ENCODE assay signal across 8 cellular contexts in genomic region chr2:231666171-231667095, GRCh38. TPM values are rescaled to one million over a fixed set of nuclear protein-coding genes. Genes with fewer than 3 reads are reported as not detected.
DNase-seq lines count a peak whose midpoint lies in the region; ATAC-seq, FAIRE-seq and TF ChIP-seq lines count a peak whose summit lies in the region.

No MANE protein-coding gene starts in this region.

- H3K79me2 ChIP-seq in mammary epithelial cell (ENCODE audit: insufficient read depth, low read length) = no peaks in the 10 kb centered on the region

- no peaks in the 10 kb centered on the region for H4K20me1 ChIP-seq in mammary epithelial cell (ENCODE audit: insufficient read depth, low read length)

- DNase-seq in GM13977 (ENCODE audit: low spot score) (peak; percentile 75), NCI-H510A (lab: John Stamatoyannopoulos, UW) (peak; percentile 99), mammary epithelial cell (no peak), iris pigment epithelial cell (ENCODE audit: low read depth) (peak; percentile 86)
- no peak for DNase-seq in stimulated activated CD4-positive, alpha-beta T cell treated with anti-CD3 and anti-CD28 coated beads, Interleukin-4, amount 100 ng/mL, for 4 hours

- no peaks in the 10 kb centered on the region for H3K9me3 ChIP-seq in mammary epithelial cell (replicated peaks; ENCODE audit: insufficient read depth, low read length)
- no peaks in the 10 kb centered on the region for H3K9me3 ChIP-seq in skeletal muscle tissue (ENCODE audit: control insufficient read depth in 3 of 3, low read length in 3 of 3)

- peak; percentile 32 for FAIRE-seq in A204.1 (lab: Jason Lieb, UNC)

- intact Hi-C loops in mammary epithelial cell (cut with micrococcal nuclease) = no loop called here

- no TSS peak for BruUV-seq in mammary epithelial cell (replicated peaks; lab: Mats Ljungman, UMichigan)

- peak overlapping the region; percentile 81 for H2AFZ ChIP-seq in mammary epithelial cell (ENCODE audit: low read depth, low read length)

- H3K27ac ChIP-seq in mammary epithelial cell (ENCODE audit: insufficient read depth, low read depth, low read length) (no peak overlapping the region), skeletal muscle tissue (ENCODE audit: low read depth, low read length) (peak overlapping the region; percentile 100)

- H3K4me1 ChIP-seq in mammary epithelial cell (ENCODE audit: insufficient read depth, low read length) (peaks cover 21% of the 10 kb centered on the region), skeletal muscle tissue (ENCODE audit: control insufficient read depth in 3 of 3, insufficient read depth in 3 of 3, low read length in 3 of 3) (peaks cover 21 to 42% (median 37%) of the 10 kb centered on the region in 3 donors)

- TF ChIP-seq CTCF in GM13977 (IDR thresholded peaks at IDR 0.05; ENCODE audit: extremely low read depth, insufficient read depth, missing control alignments) (no peak), mammary epithelial cell (conservative IDR thresholded peaks at IDR 0.05 in 1 of 2, IDR thresholded peaks at IDR 0.05 in 1 of 2; ENCODE audit: extremely low read depth in 1 of 2, insufficient read depth in 1 of 2, low read depth in 1 of 2, low read length in 2 of 2) (no peak)

- no peak overlapping the region for H3K4me2 ChIP-seq in mammary epithelial cell (ENCODE audit: insufficient read depth, low read depth, low read length)

- ATAC-seq in HG02870 (IDR thresholded peaks at IDR 0.05; ENCODE audit: unreplicated experiment) = peak; percentile 44

- H3K27me3 ChIP-seq in mammary epithelial cell (ENCODE audit: insufficient read depth, low read length) (no peaks in the 10 kb centered on the region), skeletal muscle tissue (ENCODE audit: control insufficient read depth in 3 of 3, insufficient read depth in 3 of 3, low read length in 3 of 3) (no peaks in the 10 kb centered on the region)

- H3K4me3 ChIP-seq in mammary epithelial cell (replicated peaks in 1 of 3; ENCODE audit: insufficient read depth in 1 of 3, low read depth in 2 of 3, low read length in 3 of 3) = no peak overlapping the region
- H3K4me3 ChIP-seq in skeletal muscle tissue (ENCODE audit: low read length in 3 of 3) = peak overlapping the region; percentile 91 to 95 (median 93)

- in situ Hi-C loops in GM13977 (cut with MboI; ENCODE audit: low pct_unique_long_range_greater_than_20kb, low sequenced_read_pairs, unreplicated experiment) = no loop called here
- in situ Hi-C loops in mammary epithelial cell (cut with MboI; ENCODE audit: low sequenced_read_pairs in 2 of 2) = loop anchor here in 1 of 2 donors (5.0 kb wide), 1 partner anchor 54 kb away; no protein-coding TSS in a partner anchor

- H3K9ac ChIP-seq in mammary epithelial cell (ENCODE audit: insufficient read depth, low read length) (no peak overlapping the region), skeletal muscle tissue (ENCODE audit: low read depth in 1 of 3, low read length in 3 of 3) (peak overlapping the region; percentile 99 to 100 (median 100))

- no peaks in the 10 kb centered on the region for H3K36me3 ChIP-seq in mammary epithelial cell (ENCODE audit: insufficient read depth, low read length)
- no peaks in the 10 kb centered on the region for H3K36me3 ChIP-seq in skeletal muscle tissue (ENCODE audit: control insufficient read depth in 3 of 3, insufficient read depth in 3 of 3, low read length in 3 of 3)

- WGBS in mammary epithelial cell (ENCODE audit: low coverage, missing lambda C conversion rate) = 74% methylated on average over 12 of the region's 32 CpGs

- CTCF ChIA-PET in mammary epithelial cell (lab: Charles Lee; ENCODE audit: low non-redundant PET) = no interaction called here

- dilution Hi-C loops in mammary epithelial cell (cut with HindIII; ENCODE audit: low sequenced_read_pairs) = no loop called here

RNA-seq across cellular contexts. Expression of gene PTMA, which starts 41.9 kb away (rescaled TPM):
- 100 to 1,000 TPM; 300 to 544 TPM for total RNA-seq in mammary epithelial cell
- 651 TPM for polyA plus RNA-seq in mammary epithelial cell
- polyA minus RNA-seq in mammary epithelial cell = 178 TPM
- total RNA-seq in skeletal muscle tissue = 422 TPM

Comparison
In these comparisons a context has a peak if more than half of its experiments do, and no peak if none do; other contexts are left out.
1. DNase-seq: peak in GM13977 (single experiment), NCI-H510A (single experiment) and iris pigment epithelial cell (single experiment); none in mammary epithelial cell (single experiment) and stimulated activated CD4-positive, alpha-beta T cell treated with anti-CD3 and anti-CD28 coated beads, Interleukin-4, amount 100 ng/mL, for 4 hours (0 of 2).
2. H3K4me3 ChIP-seq: peak in skeletal muscle tissue (3 of 3); none in mammary epithelial cell (0 of 3).